ENCODE assay signal across 18 cellular contexts in the genomic region with DNA sequence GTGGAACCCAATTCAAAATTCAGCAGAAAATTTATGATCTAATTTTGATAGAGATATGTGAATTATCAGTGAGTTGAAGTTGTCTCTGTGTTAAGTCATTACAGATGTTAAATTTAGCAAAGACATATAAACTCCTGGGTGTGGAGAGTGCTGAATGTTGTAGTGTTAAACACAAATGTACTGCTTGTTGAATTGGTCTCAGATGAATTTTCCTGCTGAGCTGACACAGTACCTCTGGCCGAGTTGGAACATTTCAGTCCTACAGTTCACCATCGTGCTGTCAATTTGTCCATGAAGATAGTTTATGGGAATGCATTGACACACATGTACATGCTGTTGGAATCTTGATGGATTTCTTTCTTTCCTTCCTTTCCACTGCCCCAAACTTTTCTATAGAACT.
DNase-seq lines count a peak whose midpoint lies in the region; ATAC-seq, FAIRE-seq and TF ChIP-seq lines count a peak whose summit lies in the region.
"Had no signal": no experiment of that assay in that cellular context is flagged by ENCODE, and none has a peak within 500 bp of the region (broad histone marks: within the 10 kb centered on the region; RNA-seq: fewer than 3 reads in every experiment).

No MANE protein-coding gene starts in this region.

- peaks cover 40% of the 10 kb centered on the region for H3K79me2 ChIP-seq in K562 (ENCODE audit: control insufficient read depth, insufficient read depth, low read length)

- no peak overlapping the region for H2AFZ ChIP-seq in K562 (ENCODE audit: low read depth, low read length)

- H3K4me2 ChIP-seq in K562 (ENCODE audit: insufficient read depth, low read length): no peak overlapping the region

- no peak for TF ChIP-seq EP300 in K562 (IDR thresholded peaks at IDR 0.05; ENCODE audit: low read length)

- FAIRE-seq in K562 (lab: Jason Lieb, UNC): no peak
- FAIRE-seq: GM12891, H54 had no signal

- no peaks in the 10 kb centered on the region for H3K4me1 Mint-ChIP-seq in nephron progenitor cell

- peak in 5 of 8 donors; percentile 45 to 65 (median 53) for ATAC-seq in heart right ventricle
- peak; percentile 18; the same call in 1 of the 3 replicates for ATAC-seq in K562
- ATAC-seq in left ventricle myocardium superior: peak; percentile 66

- in situ Hi-C loops in K562 (cut with MboI): no loop called here

- TF ChIP-seq CTCF in heart right ventricle (IDR thresholded peaks at IDR 0.05) (no peak), K562 (IDR thresholded peaks at IDR 0.05 in 2 of 3, conservative IDR thresholded peaks at IDR 0.05 in 1 of 3; ENCODE audit: insufficient read depth in 2 of 3, low read depth in 1 of 3, low read length in 3 of 3) (no peak), nephron progenitor cell (IDR thresholded peaks at IDR 0.05) (no peak)

- no peak for DNase-seq in heart right ventricle
- DNase-seq in cardiac septum (ENCODE audit: low spot score): no peak
- no peak for DNase-seq in K562 (ENCODE audit: extremely low read depth in 1 of 4, low spot score in 3 of 4)
- no peak for DNase-seq in left ventricle myocardium superior
- no peak for DNase-seq in activated effector memory CD4-positive, alpha-beta T cell treated with anti-CD3 and anti-CD28 coated beads, Interleukin-2, amount 50 U/mL, for 16 hours
- no peak for DNase-seq in nephron progenitor cell
- DNase-seq: C1 segment of cervical spinal cord; Calu3; CD4-positive, alpha-beta memory T cell; COR-L47; DMS53; DMS79 treated with DMSO at 0.1 percent for 48 hours; GF-D8; GOT3; HFFc6 had no signal

- H3K27me3 Mint-ChIP-seq in nephron progenitor cell (ENCODE audit: low read depth, poor library complexity): no peaks in the 10 kb centered on the region
- H3K27me3 Mint-ChIP-seq: CD4-positive, alpha-beta memory T cell had no signal

- WGBS in heart right ventricle, 2 donors: 29 to 48% methylated on average over 2 of the region's 2 CpGs
- WGBS in K562 (ENCODE audit: insufficient coverage, low coverage, missing lambda C conversion rate): 28% methylated on average over 2 of the region's 2 CpGs

- POLR2A ChIA-PET in K562 (lab: Yijun Ruan, JAX): interaction anchor here (0.6 kb wide), 1 partner anchor 157 kb away, joined by 3 read pairs; no protein-coding TSS in a partner anchor

- no peak overlapping the region for H3K4me3 Mint-ChIP-seq in nephron progenitor cell
- H3K4me3 Mint-ChIP-seq: CD4-positive, alpha-beta memory T cell; HFFc6 had no signal

- no TSS peak for BruUV-seq in K562 (replicated peaks; lab: Mats Ljungman, UMichigan)

- intact Hi-C loops in heart right ventricle (cut with DNase I) (no loop called here), cardiac septum (cut with DNase I) (no loop called here), K562 (cut with micrococcal nuclease) (no loop called here), left ventricle myocardium superior (cut with micrococcal nuclease) (no loop called here)

- CTCF ChIA-PET in K562 (lab: Yijun Ruan, JAX; ENCODE audit: low intra/inter-chr PET ratio): no interaction called here

- H3K27ac Mint-ChIP-seq in nephron progenitor cell: no peak overlapping the region
- H3K27ac Mint-ChIP-seq: CD4-positive, alpha-beta memory T cell; HFFc6 had no signal

- H3K36me3 Mint-ChIP-seq in nephron progenitor cell (ENCODE audit: low read depth): no peaks in the 10 kb centered on the region

- no peak overlapping the region for H3K9ac ChIP-seq in K562 (ENCODE audit: insufficient read depth in 1 of 2, low read depth in 2 of 2, low read length in 2 of 2)

- H3K36me3 ChIP-seq in heart right ventricle (no peaks in the 10 kb centered on the region), K562 (ENCODE audit: control insufficient read depth, insufficient read depth, low read length) (no peaks in the 10 kb centered on the region; the same call in 2 of the 3 replicates)
- H3K36me3 ChIP-seq: HAP-1 had no signal

- TF ChIP-seq RAD21 in K562 (CRISPR knock-in tag; conservative IDR thresholded peaks at IDR 0.05 in 1 of 2, IDR thresholded peaks at IDR 0.05 in 1 of 2): no peak

- no peaks in the 10 kb centered on the region; the same call in 1 of the 2 replicates for H4K20me1 ChIP-seq in K562 (replicated peaks; ENCODE audit: control insufficient read depth, insufficient read depth, low read length)

- H3K9me1 ChIP-seq in K562 (ENCODE audit: control insufficient read depth, insufficient read depth, low read length): no peaks in the 10 kb centered on the region

- H3K9me3 ChIP-seq in heart right ventricle: no peaks in the 10 kb centered on the region
- H3K9me3 ChIP-seq in K562 (replicated peaks; ENCODE audit: control insufficient read depth, insufficient read depth, low read depth, low read length): no peaks in the 10 kb centered on the region
- H3K9me3 ChIP-seq: HAP-1 had no signal

- H3K27ac ChIP-seq in heart right ventricle (peak overlapping the region in 3 of 10 donors; percentile 6 to 16 (median 12)), K562 (ENCODE audit: extremely low read depth, low read depth, low read length) (no peak overlapping the region)

- H3K4me3 ChIP-seq in heart right ventricle (no peak overlapping the region), K562 (no peak overlapping the region)
- H3K4me3 ChIP-seq: HAP-1 had no signal

- H3K4me1 ChIP-seq in heart right ventricle (peaks cover 0 to 64% (median 17%) of the 10 kb centered on the region in 9 donors), K562 (replicated peaks in 1 of 2; ENCODE audit: control insufficient read depth in 2 of 2, insufficient read depth in 2 of 2, low read length in 2 of 2) (peaks cover 5 to 19% of the 10 kb centered on the region in 2 experiments; a peak in 4 of 5 replicates)
- H3K4me1 ChIP-seq: HAP-1 had no signal

- H3K27me3 ChIP-seq in heart right ventricle (no peaks in the 10 kb centered on the region), K562 (ENCODE audit: control insufficient read depth in 2 of 2, insufficient read depth in 2 of 2, low read length in 2 of 2) (no peaks in the 10 kb centered on the region)

- H3K9me3 Mint-ChIP-seq in nephron progenitor cell: no peaks in the 10 kb centered on the region
- H3K9me3 Mint-ChIP-seq: CD4-positive, alpha-beta memory T cell; HFFc6 had no signal

- TF ChIP-seq POLR2A in K562 (conservative IDR thresholded peaks at IDR 0.05): no peak
